Comparison of ENCODE assay signal across 9 cellular contexts in genomic region chr13:19586904-19587634, GRCh38. TPM values are rescaled to one million over a fixed set of nuclear protein-coding genes. Genes with fewer than 3 reads are reported as not detected.
DNase-seq lines count a peak whose midpoint lies in the region; ATAC-seq, FAIRE-seq and TF ChIP-seq lines count a peak whose summit lies in the region.
"Had no signal": no experiment of that assay in that cellular context is flagged by ENCODE, and none has a peak within 500 bp of the region (broad histone marks: within the 10 kb centered on the region; RNA-seq: fewer than 3 reads in every experiment).

No MANE protein-coding gene starts in this region.

- H3K4me2 ChIP-seq in endothelial cell of umbilical vein (ENCODE audit: insufficient read depth, low read length), result peak overlapping the region; percentile 25

- H2AFZ ChIP-seq in endothelial cell of umbilical vein (ENCODE audit: low read depth, low read length), result peak overlapping the region; percentile 84

- no TSS peak for BruUV-seq in endothelial cell of umbilical vein (replicated peaks; lab: Mats Ljungman, UMichigan)

- H3K4me1 ChIP-seq in endothelial cell of umbilical vein (ENCODE audit: control insufficient read depth, extremely low read depth, insufficient read depth, low read length), result no peaks in the 10 kb centered on the region

- H3K9ac ChIP-seq in endothelial cell of umbilical vein (replicated peaks; ENCODE audit: extremely low read depth, insufficient read depth, low read length), result no peak overlapping the region

- H3K9me1 ChIP-seq in endothelial cell of umbilical vein (replicated peaks; ENCODE audit: control insufficient read depth, extremely low read depth, insufficient read depth, low read length), result no peaks in the 10 kb centered on the region

- POLR2A ChIA-PET in GM10248 (lab: Yijun Ruan, JAX) (no interaction called here), endothelial cell of umbilical vein (lab: Charles Lee) (no interaction called here)

- H3K27me3 ChIP-seq in endothelial cell of umbilical vein (ENCODE audit: control insufficient read depth in 2 of 2, insufficient read depth in 2 of 2, low read length in 2 of 2), result no peaks in the 10 kb centered on the region

- dilution Hi-C loops in endothelial cell of umbilical vein (cut with MboI; ENCODE audit: extremely low pct_ligation_motif_present, low sequenced_read_pairs), result no loop called here

- H3K9me3 ChIP-seq in KOPT-K1 (ENCODE audit: insufficient read depth, low read length, poor library complexity, severe bottlenecking), result peaks cover 10% of the 10 kb centered on the region
- no peaks in the 10 kb centered on the region for H3K9me3 ChIP-seq in endothelial cell of umbilical vein (replicated peaks; ENCODE audit: control insufficient read depth, insufficient read depth, low read length)

- H3K36me3 ChIP-seq in KOPT-K1 (ENCODE audit: insufficient read depth, low read length), result no peaks in the 10 kb centered on the region
- no peaks in the 10 kb centered on the region for H3K36me3 ChIP-seq in endothelial cell of umbilical vein (ENCODE audit: control insufficient read depth in 2 of 2, extremely low read depth in 1 of 2, insufficient read depth in 2 of 2, low read length in 2 of 2)

- CTCF ChIA-PET in GM10248 (lab: Yijun Ruan, JAX), result interaction anchor here (0.6 to 2.4 kb wide), 11 partner anchors 8 to 254 kb away, joined by 3 to 23 read pairs (median 3); no protein-coding TSS in a partner anchor
- CTCF ChIA-PET in endothelial cell of umbilical vein (lab: Charles Lee), result interaction anchor here (0.7 to 2.9 kb wide), 14 partner anchors 10 to 304 kb away, joined by 3 to 18 read pairs (median 4); partner anchors contain the start of genes MPHOSPH8 and ZMYM5

- peak; percentile 82 for ATAC-seq in GM21619 (IDR thresholded peaks at IDR 0.05; ENCODE audit: unreplicated experiment)

- H3K4me3 ChIP-seq in endothelial cell of umbilical vein (replicated peaks in 1 of 3; ENCODE audit: insufficient read depth in 1 of 3, low read depth in 1 of 3, low read length in 3 of 3), result no peak overlapping the region

- intact Hi-C loops in endothelial cell of umbilical vein (cut with micrococcal nuclease), result no loop called here

- no peaks in the 10 kb centered on the region for H4K20me1 ChIP-seq in endothelial cell of umbilical vein (replicated peaks; ENCODE audit: control insufficient read depth, extremely low read depth, insufficient read depth, low read length)

- no peaks in the 10 kb centered on the region for H3K79me2 ChIP-seq in endothelial cell of umbilical vein (ENCODE audit: control insufficient read depth, insufficient read depth, low read length)

- peak; percentile 76 for DNase-seq in GM10248 (ENCODE audit: extremely low spot score)
- peak; percentile 61 to 67 for DNase-seq in activated CD4-positive, alpha-beta T cell treated with anti-CD3 and anti-CD28 coated beads for 24 hours (ENCODE audit: low read depth in 2 of 2)
- DNase-seq in endothelial cell of umbilical vein (ENCODE audit: low read depth, low spot score), result no peak
- peak; percentile 60 to 64 for DNase-seq in stimulated activated CD4-positive, alpha-beta T cell treated with anti-CD3 and anti-CD28 coated beads, Interleukin-1b, Interleukin-23, amount 100 ng/mL, for 4 hours (ENCODE audit: low read depth in 2 of 2)
- DNase-seq in NCI-H446 treated with DMSO at 0.1 percent for 48 hours (lab: John Stamatoyannopoulos, UW), result no peak
- DNase-seq in DMS153 treated with DMSO at 0.1 percent for 48 hours (lab: John Stamatoyannopoulos, UW; ENCODE audit: unreplicated experiment), result no peak

- TF ChIP-seq POLR2A in endothelial cell of umbilical vein (IDR thresholded peaks at IDR 0.05; ENCODE audit: low read depth, low read length), result no peak

- H3K27ac ChIP-seq in KOPT-K1 (ENCODE audit: low read depth, low read length, poor library complexity, severe bottlenecking), result peak overlapping the region; percentile 50
- no peak overlapping the region for H3K27ac ChIP-seq in endothelial cell of umbilical vein (ENCODE audit: insufficient read depth, low read depth, low read length)

- peak; percentile 76 for FAIRE-seq in endothelial cell of umbilical vein (lab: Jason Lieb, UNC)

- TF ChIP-seq CTCF in GM10248 (IDR thresholded peaks at IDR 0.05; ENCODE audit: control extremely low read depth, extremely low read depth, low read depth, missing control alignments) (peak; percentile 31), endothelial cell of umbilical vein (IDR thresholded peaks at IDR 0.05; ENCODE audit: extremely low read depth in 1 of 2, insufficient read depth in 1 of 2, low read depth in 1 of 2, low read length in 2 of 2) (no peak)

TF ChIP-seq in endothelial cell of umbilical vein, 7 proteins besides CTCF, POLR2A, EP300 and RAD21:
- no peak for TF ChIP-seq POLR2AphosphoS5 (IDR thresholded peaks at IDR 0.05; ENCODE audit: insufficient read depth, low read depth, low read length)
- TF ChIP-seq EZH2 (IDR thresholded peaks at IDR 0.05; ENCODE audit: borderline replicate concordance, low read depth, low read length, severe bottlenecking), result no peak
- TF ChIP-seq GATA2 (IDR thresholded peaks at IDR 0.05; ENCODE audit: insufficient read depth, insufficient read length, low read depth, low read length), result peak; percentile 61
- TF ChIP-seq JUN (IDR thresholded peaks at IDR 0.05; ENCODE audit: borderline replicate concordance, insufficient read depth, insufficient read length, low read depth), result peak; percentile 7
- TF ChIP-seq MYC (IDR thresholded peaks at IDR 0.05; ENCODE audit: low read depth, low read length), result no peak

RNA-seq across cellular contexts. Expression of gene TPTE2, which starts 25.7 kb away (rescaled TPM):
- total RNA-seq in endothelial cell of umbilical vein, result not detected in 2 replicates
- polyA plus RNA-seq in endothelial cell of umbilical vein, result not detected in 2 replicates
- not detected in 2 replicates for polyA plus RNA-seq in endothelial cell of umbilical vein (2011; cell fraction: cytosol; rRNA removed)
- polyA plus RNA-seq in endothelial cell of umbilical vein (2011; cell fraction: nucleus; rRNA removed), result 0.12 TPM in 1 of 2 replicates, not detected in the other
- polyA plus RNA-seq in endothelial cell of umbilical vein (2012), result not detected in 2 replicates
- 0.39 TPM in 1 of 2 replicates, not detected in the other for polyA minus RNA-seq in endothelial cell of umbilical vein
- not detected for polyA minus RNA-seq in endothelial cell of umbilical vein (2011; cell fraction: cytosol; rRNA and poly(A)+ RNA removed)
- not detected in 2 replicates for polyA minus RNA-seq in endothelial cell of umbilical vein (2011; cell fraction: nucleus; rRNA and poly(A)+ RNA removed)
- polyA plus RNA-seq: adipose tissue had no signal

RNA-seq across cellular contexts. Expression of gene MPHOSPH8, which starts 46.4 kb away (rescaled TPM):
- 27.5 and 31.5 TPM in 2 replicates for total RNA-seq in endothelial cell of umbilical vein
- polyA plus RNA-seq in endothelial cell of umbilical vein, result 15.7 and 16.2 TPM in 2 replicates
- polyA plus RNA-seq in endothelial cell of umbilical vein (2011; cell fraction: cytosol; rRNA removed), result 12.5 and 13.5 TPM in 2 replicates
- polyA plus RNA-seq in endothelial cell of umbilical vein (2011; cell fraction: nucleus; rRNA removed), result 27.9 and 32.5 TPM in 2 replicates
- polyA plus RNA-seq in endothelial cell of umbilical vein (2012), result 28.5 and 31.2 TPM in 2 replicates
- 10.0 and 10.7 TPM in 2 replicates for polyA minus RNA-seq in endothelial cell of umbilical vein
- polyA minus RNA-seq in endothelial cell of umbilical vein (2011; cell fraction: cytosol; rRNA and poly(A)+ RNA removed), result 7.8 TPM
- polyA minus RNA-seq in endothelial cell of umbilical vein (2011; cell fraction: nucleus; rRNA and poly(A)+ RNA removed), result 10.4 and 11.8 TPM in 2 replicates

Comparison
In these comparisons a context has a peak if more than half of its experiments do, and no peak if none do; other contexts are left out.
1. DNase-seq: peak in GM10248 (single experiment), activated CD4-positive, alpha-beta T cell treated with anti-CD3 and anti-CD28 coated beads for 24 hours (2 of 2) and stimulated activated CD4-positive, alpha-beta T cell treated with anti-CD3 and anti-CD28 coated beads, Interleukin-1b, Interleukin-23, amount 100 ng/mL, for 4 hours (2 of 2); none in endothelial cell of umbilical vein (single experiment), NCI-H446 treated with DMSO at 0.1 percent for 48 hours (single experiment) and DMS153 treated with DMSO at 0.1 percent for 48 hours (single experiment).